12 cellular contexts compared by ENCODE assay signal in genomic region chr9:107024193-107024592, GRCh38.
A peak's percentile ranks its signal among the peaks of the same experiment; 100 is the strongest.
DNase-seq lines count a peak whose midpoint lies in the region; ATAC-seq and TF ChIP-seq lines count a peak whose summit lies in the region.
"Had no signal": no experiment of that assay in that cellular context is flagged by ENCODE, and none has a peak within 500 bp of the region (broad histone marks: within the 10 kb centered on the region; RNA-seq: fewer than 3 reads in every experiment).

No MANE protein-coding gene starts in this region.

- peak; percentile 25 for DNase-seq in activated naive CD4-positive, alpha-beta T cell treated with anti-CD3 and anti-CD28 coated beads, Interleukin-2, amount 10 ng/mL, durations not matched to agents 7 days and 5 days
- no peak for DNase-seq in activated naive CD4-positive, alpha-beta T cell treated with anti-CD3 and anti-CD28 coated beads, Interleukin-2, amount 50 U/mL, for 16 hours
- DNase-seq in Kasumi-1 (lab: John Stamatoyannopoulos, UW) (peak; percentile 19 to 31), coronary artery (ENCODE audit: low spot score) (no peak), medulla oblongata (ENCODE audit: extremely low spot score) (no peak)
- DNase-seq in stimulated activated naive CD8-positive, alpha-beta T cell treated with anti-CD3 and anti-CD28 coated beads, Interleukin-15, Interleukin-2, amounts not matched to agents 100 U/mL and 50 U/mL, for 24 hours = no peak
- DNase-seq in activated T-helper 2 cell treated with anti-CD3 and anti-CD28 coated beads, Interferon-gamma antibody, Interleukin-2, Interleukin-4, amounts not matched to agents 10 μg/mL and 5 μg/mL and 100 μg/mL, durations not matched to agents 14 hours and 24 hours and 36 hours (ENCODE audit: low spot score) = no peak
- DNase-seq: glutamatergic neuron, NCI-H446 treated with DMSO at 0.1 percent for 48 hours, T-helper 17 cell, testis had no signal

- H3K4me3 Mint-ChIP-seq in activated naive CD4-positive, alpha-beta T cell treated with anti-CD3 and anti-CD28 coated beads, Interleukin-2, amount 10 ng/mL, durations not matched to agents 7 days and 5 days = no peak overlapping the region
- H3K4me3 Mint-ChIP-seq in activated T-helper 2 cell treated with anti-CD3 and anti-CD28 coated beads, Interferon-gamma antibody, Interleukin-2, Interleukin-4, amounts not matched to agents 10 μg/mL and 5 μg/mL and 100 μg/mL, durations not matched to agents 14 hours and 24 hours and 36 hours (ENCODE audit: low read depth) = no peak overlapping the region
- H3K4me3 Mint-ChIP-seq: T-helper 17 cell had no signal

- no peaks in the 10 kb centered on the region for H3K9me3 Mint-ChIP-seq in activated naive CD4-positive, alpha-beta T cell treated with anti-CD3 and anti-CD28 coated beads, Interleukin-2, amount 10 ng/mL, durations not matched to agents 7 days and 5 days
- H3K9me3 Mint-ChIP-seq in activated T-helper 2 cell treated with anti-CD3 and anti-CD28 coated beads, Interferon-gamma antibody, Interleukin-2, Interleukin-4, amounts not matched to agents 10 μg/mL and 5 μg/mL and 100 μg/mL, durations not matched to agents 14 hours and 24 hours and 36 hours = no peaks in the 10 kb centered on the region

- intact Hi-C loops in activated T-helper 2 cell treated with anti-CD3 and anti-CD28 coated beads, Interferon-gamma antibody, Interleukin-2, Interleukin-4, amounts not matched to agents 10 μg/mL and 5 μg/mL and 100 μg/mL, durations not matched to agents 14 hours and 24 hours and 36 hours (cut with micrococcal nuclease) = no loop called here

- CTCF ChIA-PET in activated naive CD4-positive, alpha-beta T cell treated with anti-CD3 and anti-CD28 coated beads, Interleukin-2, amount 10 ng/mL, durations not matched to agents 7 days and 5 days (lab: Charles Lee) = no interaction called here

- peaks cover 13% of the 10 kb centered on the region for H3K4me1 Mint-ChIP-seq in activated naive CD4-positive, alpha-beta T cell treated with anti-CD3 and anti-CD28 coated beads, Interleukin-2, amount 10 ng/mL, durations not matched to agents 7 days and 5 days
- peaks cover 2% of the 10 kb centered on the region for H3K4me1 Mint-ChIP-seq in activated T-helper 2 cell treated with anti-CD3 and anti-CD28 coated beads, Interferon-gamma antibody, Interleukin-2, Interleukin-4, amounts not matched to agents 10 μg/mL and 5 μg/mL and 100 μg/mL, durations not matched to agents 14 hours and 24 hours and 36 hours (ENCODE audit: low read depth)
- H3K4me1 Mint-ChIP-seq: T-helper 17 cell had no signal

- no peak overlapping the region for H3K4me3 ChIP-seq in coronary artery
- H3K4me3 ChIP-seq: testis had no signal

- no peak overlapping the region for H3K27ac Mint-ChIP-seq in activated naive CD4-positive, alpha-beta T cell treated with anti-CD3 and anti-CD28 coated beads, Interleukin-2, amount 10 ng/mL, durations not matched to agents 7 days and 5 days
- no peak overlapping the region for H3K27ac Mint-ChIP-seq in activated T-helper 2 cell treated with anti-CD3 and anti-CD28 coated beads, Interferon-gamma antibody, Interleukin-2, Interleukin-4, amounts not matched to agents 10 μg/mL and 5 μg/mL and 100 μg/mL, durations not matched to agents 14 hours and 24 hours and 36 hours
- H3K27ac Mint-ChIP-seq: T-helper 17 cell had no signal

- H3K27me3 Mint-ChIP-seq in activated naive CD4-positive, alpha-beta T cell treated with anti-CD3 and anti-CD28 coated beads, Interleukin-2, amount 10 ng/mL, durations not matched to agents 7 days and 5 days = no peaks in the 10 kb centered on the region
- no peaks in the 10 kb centered on the region for H3K27me3 Mint-ChIP-seq in activated T-helper 2 cell treated with anti-CD3 and anti-CD28 coated beads, Interferon-gamma antibody, Interleukin-2, Interleukin-4, amounts not matched to agents 10 μg/mL and 5 μg/mL and 100 μg/mL, durations not matched to agents 14 hours and 24 hours and 36 hours (ENCODE audit: low read depth)
- H3K27me3 Mint-ChIP-seq: T-helper 17 cell had no signal

- H3K36me3 Mint-ChIP-seq in activated naive CD4-positive, alpha-beta T cell treated with anti-CD3 and anti-CD28 coated beads, Interleukin-2, amount 10 ng/mL, durations not matched to agents 7 days and 5 days = no peaks in the 10 kb centered on the region
- no peaks in the 10 kb centered on the region for H3K36me3 Mint-ChIP-seq in activated T-helper 2 cell treated with anti-CD3 and anti-CD28 coated beads, Interferon-gamma antibody, Interleukin-2, Interleukin-4, amounts not matched to agents 10 μg/mL and 5 μg/mL and 100 μg/mL, durations not matched to agents 14 hours and 24 hours and 36 hours (ENCODE audit: low read depth)

- ATAC-seq in HG02763 (IDR thresholded peaks at IDR 0.05; ENCODE audit: unreplicated experiment) = peak; percentile 67
- ATAC-seq in stimulated activated naive CD8-positive, alpha-beta T cell treated with anti-CD3 and anti-CD28 coated beads, Interleukin-15, Interleukin-2, amounts not matched to agents 100 U/mL and 50 U/mL, for 24 hours = peak; percentile 46
- ATAC-seq: T-helper 17 cell had no signal

- no peak overlapping the region for H3K27ac ChIP-seq in coronary artery
- H3K27ac ChIP-seq: testis had no signal

- TF ChIP-seq CTCF in coronary artery (IDR thresholded peaks at IDR 0.05) = no peak

Comparison
In these comparisons a context has a peak if more than half of its experiments do, and no peak if none do; other contexts are left out.
1. DNase-seq: peak in activated naive CD4-positive, alpha-beta T cell treated with anti-CD3 and anti-CD28 coated beads, Interleukin-2, amount 10 ng/mL, durations not matched to agents 7 days and 5 days (single experiment) and Kasumi-1 (2 of 2); none in activated naive CD4-positive, alpha-beta T cell treated with anti-CD3 and anti-CD28 coated beads, Interleukin-2, amount 50 U/mL, for 16 hours (single experiment), stimulated activated naive CD8-positive, alpha-beta T cell treated with anti-CD3 and anti-CD28 coated beads, Interleukin-15, Interleukin-2, amounts not matched to agents 100 U/mL and 50 U/mL, for 24 hours (single experiment), activated T-helper 2 cell treated with anti-CD3 and anti-CD28 coated beads, Interferon-gamma antibody, Interleukin-2, Interleukin-4, amounts not matched to agents 10 μg/mL and 5 μg/mL and 100 μg/mL, durations not matched to agents 14 hours and 24 hours and 36 hours (single experiment), coronary artery (single experiment) and medulla oblongata (single experiment).